In genomic region chrX:76957485-76957884, GRCh38 we compare ENCODE assay signal across 24 cellular contexts.
"Had no signal": no experiment of that assay in that cellular context is flagged by ENCODE, and none has a peak within 500 bp of the region (broad histone marks: within the 10 kb centered on the region; RNA-seq: fewer than 3 reads in every experiment).

No MANE protein-coding gene starts in this region.

- H3K27me3 ChIP-seq: stomach, suprapubic skin, testis, thyroid gland, tibial artery, tibial nerve, transverse colon, upper lobe of left lung, upper lobe of right lung, uterus, vagina had no signal

- H3K36me3 ChIP-seq: stomach, suprapubic skin, thoracic aorta, thyroid gland, tibial artery, tibial nerve, transverse colon, upper lobe of left lung, upper lobe of right lung, uterus, vagina had no signal

- H3K4me1 ChIP-seq: stomach, suprapubic skin, testis, thyroid gland, tibial artery, tibial nerve, transverse colon, upper lobe of left lung, upper lobe of right lung, uterus, vagina had no signal

- H3K27ac ChIP-seq: stomach, suprapubic skin, testis, thoracic aorta, thyroid gland, tibial artery, tibial nerve, transverse colon, upper lobe of left lung, upper lobe of right lung, uterus, vagina had no signal

- H3K9me3 ChIP-seq: suprapubic skin, testis, thoracic aorta, thyroid gland, transverse colon, upper lobe of right lung, uterus, vagina had no signal

- DNase-seq: stimulated activated CD4-positive, alpha-beta T cell treated with anti-CD3 and anti-CD28 coated beads, Interleukin-2, amount 100 ng/mL, for 48 hours; stimulated activated CD4-positive, alpha-beta T cell treated with anti-CD3 and anti-CD28 coated beads, Interleukin-4, amount 100 ng/mL, for 1 hour; stimulated activated CD4-positive, alpha-beta T cell treated with anti-CD3 and anti-CD28 coated beads, Interleukin-4, amount 100 ng/mL, for 24 hours; stimulated activated CD4-positive, alpha-beta T cell treated with anti-CD3 and anti-CD28 coated beads, Interleukin-4, amount 100 ng/mL, for 4 hours; stimulated activated CD8-positive, alpha-beta memory T cell treated with anti-CD3 and anti-CD28 coated beads, Interleukin-4, amount 100 ng/mL, for 48 hours; stimulated activated naive B cell treated with anti-CD40 and anti-IgM and Interleukin-4, amounts not matched to agents 10 μg/mL and 1 μg/mL and 100 μg/mL, for 72 hours; stimulated activated naive CD4-positive, alpha-beta T cell; stimulated activated naive CD4-positive, alpha-beta T cell treated with Interleukin-2 at 50 U/mL for 16 hours; stimulated activated naive CD8-positive, alpha-beta T cell treated with anti-CD3 and anti-CD28 coated beads, Interleukin-15, amount 100 ng/mL, for 72 hours; stimulated activated naive CD8-positive, alpha-beta T cell treated with anti-CD3 and anti-CD28 coated beads, Interleukin-15, Interleukin-2, amounts not matched to agents 100 U/mL and 50 U/mL, for 24 hours; stomach; substantia nigra; testis; thyroid gland; tibial artery; transverse colon; trophoblast cell; upper lobe of left lung; upper lobe of right lung; uterus had no signal

- H3K4me3 ChIP-seq: stomach, suprapubic skin, testis, thoracic aorta, thyroid gland, tibial artery, tibial nerve, transverse colon, upper lobe of left lung, upper lobe of right lung, uterus, vagina had no signal
